8 cellular contexts compared by ENCODE assay signal in the genomic region with DNA sequence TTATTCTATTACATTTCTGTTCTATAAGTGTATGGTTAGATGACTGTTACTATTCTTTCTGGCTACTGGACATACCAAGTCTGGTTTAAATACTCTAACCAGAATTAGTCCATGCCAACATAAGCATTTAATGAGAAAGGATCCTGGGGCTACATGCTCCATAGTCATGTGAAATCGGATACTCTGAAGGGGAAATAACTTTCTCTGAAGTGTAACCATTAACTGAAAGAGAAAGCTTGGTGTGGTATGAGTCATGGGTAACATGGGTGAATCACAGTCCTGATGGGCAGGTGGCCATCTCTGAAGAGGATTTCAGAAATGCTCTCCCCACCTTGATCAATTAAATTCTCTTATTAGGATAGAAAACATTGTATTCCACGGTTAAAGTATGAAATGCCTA.
DNase-seq lines count a peak whose midpoint lies in the region; ATAC-seq and TF ChIP-seq lines count a peak whose summit lies in the region.

No MANE protein-coding gene starts in this region.

- H3K27me3 ChIP-seq in ovary: no peaks in the 10 kb centered on the region
- no peaks in the 10 kb centered on the region for H3K27me3 ChIP-seq in testis

- WGBS in ovary, 3 donors: 75 to 89% (median 81%) methylated on average over 2 of the region's 2 CpGs
- WGBS in testis, 2 donors: 80 to 90% methylated on average over 2 of the region's 2 CpGs

- H3K9me3 ChIP-seq in ovary (no peaks in the 10 kb centered on the region), testis (no peaks in the 10 kb centered on the region)

- TF ChIP-seq CTCF in ovary (IDR thresholded peaks at IDR 0.05) (no peak), testis (IDR thresholded peaks at IDR 0.05) (no peak)

- ATAC-seq in HG02678 (IDR thresholded peaks at IDR 0.05; ENCODE audit: unreplicated experiment): peak; percentile 98

- no peak overlapping the region for H3K4me3 ChIP-seq in ovary
- H3K4me3 ChIP-seq in testis: no peak overlapping the region

- intact Hi-C loops in ovary (cut with DNase I) (no loop called here), testis (cut with DNase I; ENCODE audit: low total_unique reads) (no loop called here)

- peak; percentile 1 for DNase-seq in NCI-H2171 treated with DMSO at 0.1 percent for 48 hours (lab: John Stamatoyannopoulos, UW)
- no peak for DNase-seq in NCI-H2171 (lab: John Stamatoyannopoulos, UW)
- peak; percentile 12 for DNase-seq in NCI-H226
- peak; percentile 66 for DNase-seq in iris pigment epithelial cell (ENCODE audit: low read depth)
- DNase-seq in NCI-H2227 (lab: John Stamatoyannopoulos, UW; ENCODE audit: unreplicated experiment): no peak
- DNase-seq in ovary: no peak
- no peak for DNase-seq in testis

- H3K27ac ChIP-seq in ovary (no peak overlapping the region), testis (no peak overlapping the region)

- no peak for TF ChIP-seq EP300 in ovary (IDR thresholded peaks at IDR 0.05)

- no peak for TF ChIP-seq POLR2A in ovary (IDR thresholded peaks at IDR 0.05)
- no peak for TF ChIP-seq POLR2A in testis (IDR thresholded peaks at IDR 0.05)

- H3K4me1 ChIP-seq in ovary (ENCODE audit: insufficient read depth) (no peaks in the 10 kb centered on the region), testis (peaks cover 8% of the 10 kb centered on the region)

- H3K36me3 ChIP-seq in ovary (no peaks in the 10 kb centered on the region), testis (ENCODE audit: low read depth, missing control alignments) (no peaks in the 10 kb centered on the region)

Comparison
In these comparisons a context has a peak if more than half of its experiments do, and no peak if none do; other contexts are left out.
1. DNase-seq: peak in NCI-H2171 treated with DMSO at 0.1 percent for 48 hours (single experiment), NCI-H226 (single experiment) and iris pigment epithelial cell (single experiment); none in NCI-H2171 (single experiment), NCI-H2227 (single experiment), ovary (0 of 5) and testis (single experiment).